ENCODE assay signal across 15 cellular contexts in genomic region chr20:54227241-54227640, GRCh38. TPM values are rescaled to one million over a fixed set of nuclear protein-coding genes. Genes with fewer than 3 reads are reported as not detected.
DNase-seq lines count a peak whose midpoint lies in the region; ATAC-seq and TF ChIP-seq lines count a peak whose summit lies in the region.
"Had no signal": no experiment of that assay in that cellular context is flagged by ENCODE, and none has a peak within 500 bp of the region (broad histone marks: within the 10 kb centered on the region; RNA-seq: fewer than 3 reads in every experiment).

No MANE protein-coding gene starts in this region.

- no peaks in the 10 kb centered on the region for H3K4me1 ChIP-seq in thyroid gland

- no peaks in the 10 kb centered on the region for H3K36me3 ChIP-seq in thyroid gland
- H3K36me3 ChIP-seq: esophagus squamous epithelium, MG63 had no signal

- TF ChIP-seq POLR2A in thyroid gland (IDR thresholded peaks at IDR 0.05) = no peak

- H3K9me3 ChIP-seq in thyroid gland = no peaks in the 10 kb centered on the region
- H3K9me3 ChIP-seq: MG63 had no signal

- TF ChIP-seq CTCF in thyroid gland (IDR thresholded peaks at IDR 0.05) = no peak

- no peaks in the 10 kb centered on the region for H3K27me3 ChIP-seq in thyroid gland
- H3K27me3 ChIP-seq: esophagus squamous epithelium, MG63 had no signal

- no peak for DNase-seq in stimulated activated CD4-positive, alpha-beta T cell treated with anti-CD3 and anti-CD28 coated beads, Interleukin-2, amount 100 ng/mL, for 48 hours
- DNase-seq in posterior vena cava (ENCODE audit: low spot score) = no peak
- DNase-seq in thyroid gland = no peak
- no peak for DNase-seq in NCI-H446 (lab: John Stamatoyannopoulos, UW)
- DNase-seq: activated CD8-positive, alpha-beta memory T cell treated with anti-CD3 and anti-CD28 coated beads, Interleukin-2, amount 10 ng/mL, durations not matched to agents 7 days and 5 days; activated naive CD8-positive, alpha-beta T cell treated with anti-CD3 and anti-CD28 coated beads, Interleukin-2, amount 10 ng/mL, durations not matched to agents 7 days and 5 days; esophagus squamous epithelium; MG63; NCI-H345; stimulated activated CD4-positive, alpha-beta T cell treated with anti-CD3 and anti-CD28 coated beads, Interleukin-15, amount 100 ng/mL, for 24 hours had no signal

- H3K4me3 ChIP-seq in thyroid gland (replicated peaks in 1 of 3) = no peak overlapping the region
- H3K4me3 ChIP-seq: esophagus squamous epithelium, MG63 had no signal

- no peak overlapping the region for H3K27ac ChIP-seq in thyroid gland
- H3K27ac ChIP-seq: esophagus squamous epithelium had no signal

- intact Hi-C loops in posterior vena cava (cut with DNase I) = no loop called here
- intact Hi-C loops in thyroid gland (cut with DNase I) = no loop called here

- ATAC-seq in GM18511 (IDR thresholded peaks at IDR 0.05; ENCODE audit: unreplicated experiment) = peak; percentile 96
- ATAC-seq in GM19467 (IDR thresholded peaks at IDR 0.05; ENCODE audit: unreplicated experiment) = peak; percentile 83
- peak; percentile 74 for ATAC-seq in HG02884 (IDR thresholded peaks at IDR 0.05; ENCODE audit: unreplicated experiment)
- peak; percentile 85 for ATAC-seq in HG03520 (IDR thresholded peaks at IDR 0.05; ENCODE audit: unreplicated experiment)
- ATAC-seq: activated CD8-positive, alpha-beta memory T cell treated with anti-CD3 and anti-CD28 coated beads, Interleukin-2, amount 10 ng/mL, durations not matched to agents 7 days and 5 days had no signal

RNA-seq across cellular contexts. Expression of gene PFDN4, which starts 19.4 kb away (rescaled TPM):
- total RNA-seq in posterior vena cava (10 to 100 TPM; 27.7 to 40.0 TPM), thyroid gland (10 to 100 TPM; 24.0 to 38.3 (median 31.5) TPM)

RNA-seq across cellular contexts. Expression of gene CYP24A1, which starts 53.5 kb away (rescaled TPM):
- not detected for total RNA-seq in posterior vena cava
- total RNA-seq in thyroid gland = 1 to 10 TPM in 1 of 4 donors, under 1 TPM in 2, not detected in 1; 0.44 to 6.6 (median 0.67) TPM
- total RNA-seq: activated CD8-positive, alpha-beta memory T cell treated with anti-CD3 and anti-CD28 coated beads, Interleukin-2, amount 10 ng/mL, durations not matched to agents 7 days and 5 days; osteoblast had no signal
